In the genomic region with DNA sequence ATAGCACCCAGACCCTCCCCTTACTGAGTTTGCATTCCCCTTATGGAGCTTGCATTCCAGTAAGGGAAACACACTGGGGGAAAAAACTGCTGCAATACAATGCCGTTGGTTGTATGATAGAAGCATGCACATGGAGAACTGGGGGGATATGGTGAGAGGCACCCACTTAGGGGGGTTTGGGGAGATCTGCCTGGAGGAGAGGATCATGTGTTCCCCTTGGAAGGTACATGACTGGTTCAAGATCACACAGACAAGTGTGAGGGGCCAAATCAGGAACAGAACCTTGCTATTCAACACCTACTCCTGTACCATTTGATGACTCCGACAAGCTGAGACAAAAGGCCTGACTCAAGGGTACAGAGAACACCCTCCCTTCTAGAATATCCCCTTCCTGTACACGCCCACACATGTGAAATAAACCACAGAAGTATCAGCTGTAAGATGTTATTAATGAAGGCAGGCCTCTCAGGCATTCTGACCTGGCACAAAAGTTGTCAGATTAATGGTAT, we compare ENCODE assay signal across 1 cellular context.
TF ChIP-seq lines count a peak whose summit lies in the region.

No MANE protein-coding gene starts in this region.

TF ChIP-seq in WTC11, 78 proteins besides CTCF, POLR2A, EP300 and RAD21 (continued from another document):
- no peak for TF ChIP-seq ETV6 (CRISPR knock-in tag; IDR thresholded peaks at IDR 0.05)
- TF ChIP-seq, protein P1, sequence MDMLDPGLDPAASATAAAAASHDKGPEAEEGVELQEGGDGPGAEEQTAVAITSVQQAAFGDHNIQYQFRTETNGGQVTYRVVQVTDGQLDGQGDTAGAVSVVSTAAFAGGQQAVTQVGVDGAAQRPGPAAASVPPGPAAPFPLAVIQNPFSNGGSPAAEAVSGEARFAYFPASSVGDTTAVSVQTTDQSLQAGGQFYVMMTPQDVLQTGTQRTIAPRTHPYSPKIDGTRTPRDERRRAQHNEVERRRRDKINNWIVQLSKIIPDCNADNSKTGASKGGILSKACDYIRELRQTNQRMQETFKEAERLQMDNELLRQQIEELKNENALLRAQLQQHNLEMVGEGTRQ (CRISPR knock-in tag; IDR thresholded peaks at IDR 0.05): no peak
- TF ChIP-seq, protein P2, sequence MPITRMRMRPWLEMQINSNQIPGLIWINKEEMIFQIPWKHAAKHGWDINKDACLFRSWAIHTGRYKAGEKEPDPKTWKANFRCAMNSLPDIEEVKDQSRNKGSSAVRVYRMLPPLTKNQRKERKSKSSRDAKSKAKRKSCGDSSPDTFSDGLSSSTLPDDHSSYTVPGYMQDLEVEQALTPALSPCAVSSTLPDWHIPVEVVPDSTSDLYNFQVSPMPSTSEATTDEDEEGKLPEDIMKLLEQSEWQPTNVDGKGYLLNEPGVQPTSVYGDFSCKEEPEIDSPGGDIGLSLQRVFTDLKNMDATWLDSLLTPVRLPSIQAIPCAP (CRISPR knock-in tag; IDR thresholded peaks at IDR 0.05): no peak
- TF ChIP-seq TP53 (CRISPR knock-in tag; IDR thresholded peaks at IDR 0.05): no peak
- 0 out of 2 replicates have a peak, but pooled peaks have one; percentile 29 for TF ChIP-seq MAX (CRISPR knock-in tag; IDR thresholded peaks at IDR 0.05)
- TF ChIP-seq NFATC4 (CRISPR knock-in tag; IDR thresholded peaks at IDR 0.05): 0 out of 2 replicates have a peak, but pooled peaks have one; percentile 8
- TF ChIP-seq PRRX2 (CRISPR knock-in tag; IDR thresholded peaks at IDR 0.05): peak; percentile 14; the same call in 1 of the 2 replicates
TF ChIP-seq in WTC11: peak in this region for 8.
